In the genomic region with DNA sequence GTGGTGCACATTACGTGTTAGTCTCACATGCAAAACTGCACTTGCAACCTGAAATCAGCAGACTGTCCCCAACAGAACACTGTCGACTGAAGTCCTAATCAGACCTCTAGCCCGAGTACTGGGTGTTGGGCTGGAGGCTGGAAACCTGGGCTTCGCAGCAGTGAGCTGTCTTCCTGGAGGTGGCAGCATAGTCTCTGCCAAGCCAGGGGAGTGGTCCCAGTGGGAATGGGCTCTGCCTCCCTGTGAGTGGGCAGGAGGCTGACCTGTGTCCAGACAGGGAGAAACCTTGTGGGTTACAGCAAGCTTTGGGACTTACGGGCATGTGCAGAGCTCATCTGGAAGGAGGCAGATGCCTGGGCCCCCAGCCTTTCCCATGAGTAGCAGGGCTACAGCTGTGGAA, we compare ENCODE assay signal across 1 cellular context.
TF ChIP-seq lines count a peak whose summit lies in the region.

No MANE protein-coding gene starts in this region.

TF ChIP-seq in H1, 55 proteins besides CTCF, POLR2A, EP300 and RAD21:
- TF ChIP-seq NRF1 (IDR thresholded peaks at IDR 0.05; ENCODE audit: low read depth, low read length) (no peak), JUND (IDR thresholded peaks at IDR 0.05; ENCODE audit: low read length) (no peak), SP2 (IDR thresholded peaks at IDR 0.05; ENCODE audit: low read length) (no peak), HDAC2 (IDR thresholded peaks at IDR 0.05; ENCODE audit: borderline replicate concordance in 1 of 2, low read depth in 2 of 2, low read length in 2 of 2) (no peak), MAFK (IDR thresholded peaks at IDR 0.05; ENCODE audit: low read depth, low read length) (no peak), SP1 (IDR thresholded peaks at IDR 0.05; ENCODE audit: low read depth, low read length) (no peak), ASH2L (IDR thresholded peaks at IDR 0.05; ENCODE audit: low read length) (no peak), TAF1 (IDR thresholded peaks at IDR 0.05; ENCODE audit: low read depth, low read length) (no peak), KDM4A (IDR thresholded peaks at IDR 0.05; ENCODE audit: low read depth, low read length, severe bottlenecking) (no peak), RFX5 (IDR thresholded peaks at IDR 0.05; ENCODE audit: borderline replicate concordance, low read depth, low read length) (no peak), BCL11A (IDR thresholded peaks at IDR 0.05; ENCODE audit: low read depth in 2 of 2, low read length in 2 of 2) (no peak), CHD1 (IDR thresholded peaks at IDR 0.05; ENCODE audit: low read depth, low read length) (no peak)
- TF ChIP-seq, protein P1, sequence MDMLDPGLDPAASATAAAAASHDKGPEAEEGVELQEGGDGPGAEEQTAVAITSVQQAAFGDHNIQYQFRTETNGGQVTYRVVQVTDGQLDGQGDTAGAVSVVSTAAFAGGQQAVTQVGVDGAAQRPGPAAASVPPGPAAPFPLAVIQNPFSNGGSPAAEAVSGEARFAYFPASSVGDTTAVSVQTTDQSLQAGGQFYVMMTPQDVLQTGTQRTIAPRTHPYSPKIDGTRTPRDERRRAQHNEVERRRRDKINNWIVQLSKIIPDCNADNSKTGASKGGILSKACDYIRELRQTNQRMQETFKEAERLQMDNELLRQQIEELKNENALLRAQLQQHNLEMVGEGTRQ (IDR thresholded peaks at IDR 0.05; ENCODE audit: low read length), result no peak
TF ChIP-seq in H1: peak in this region for 0.
